Comparison of ENCODE assay signal across 15 cellular contexts in genomic region chr12:68580911-68581310, GRCh38. TPM values are rescaled to one million over a fixed set of nuclear protein-coding genes. Genes with fewer than 3 reads are reported as not detected.
DNase-seq lines count a peak whose midpoint lies in the region; ATAC-seq and TF ChIP-seq lines count a peak whose summit lies in the region.
"Had no signal": no experiment of that assay in that cellular context is flagged by ENCODE, and none has a peak within 500 bp of the region (broad histone marks: within the 10 kb centered on the region; RNA-seq: fewer than 3 reads in every experiment).

No MANE protein-coding gene starts in this region.

- TF ChIP-seq CTCF in AG10803 (conservative IDR thresholded peaks at IDR 0.05; ENCODE audit: low read length): no peak

- no peak overlapping the region for H2BK15ac ChIP-seq in mesenchymal stem cell (ENCODE audit: low read depth, poor library complexity, severe bottlenecking)

- no peak overlapping the region for H3K4ac ChIP-seq in mesenchymal stem cell (ENCODE audit: low read depth in 1 of 2, low read length in 2 of 2)

- no peak overlapping the region for H4K91ac ChIP-seq in mesenchymal stem cell (ENCODE audit: low read length)

- ATAC-seq in HG02870 (IDR thresholded peaks at IDR 0.05; ENCODE audit: unreplicated experiment): no peak
- ATAC-seq: GM12878 had no signal

- H2BK120ac ChIP-seq in mesenchymal stem cell (ENCODE audit: low read depth, low read length): no peak overlapping the region

- DNase-seq in AG10803 (ENCODE audit: low read depth) (peak; percentile 35), EH (ENCODE audit: low read depth) (peak; percentile 36), amniotic epithelial cell (ENCODE audit: low read depth) (peak; percentile 13), mesenchymal stem cell (peak; percentile 31), hippocampal formation (lab: John Stamatoyannopoulos, UW) (no peak), NK-92 (lab: John Stamatoyannopoulos, UW; ENCODE audit: unreplicated experiment) (no peak)
- DNase-seq: ACHN; AML-193; Caco-2; CD4-positive, alpha-beta T cell; EL; H9 had no signal

- no peak overlapping the region for H4K8ac ChIP-seq in mesenchymal stem cell (ENCODE audit: low read length)

- H3K18ac ChIP-seq in mesenchymal stem cell (ENCODE audit: low read depth in 1 of 2, low read length in 2 of 2): no peak overlapping the region

- no peak overlapping the region for H2BK12ac ChIP-seq in mesenchymal stem cell (ENCODE audit: low read length in 2 of 2)

- H3K4me2 ChIP-seq in mesenchymal stem cell (ENCODE audit: low read length, poor library complexity, severe bottlenecking): no peak overlapping the region

- H3K4me3 ChIP-seq in AG10803 (ENCODE audit: low read length) (no peak overlapping the region), mesenchymal stem cell (ENCODE audit: insufficient read depth in 1 of 2, low read depth in 1 of 2, low read length in 2 of 2) (no peak overlapping the region)
- H3K4me3 ChIP-seq: GM12878 had no signal

- WGBS in mesenchymal stem cell: no CpG with 5 or more reads among the region's 1 CpG

- H3K9ac ChIP-seq in mesenchymal stem cell (ENCODE audit: low read length): no peak overlapping the region

- H3K23ac ChIP-seq in mesenchymal stem cell (ENCODE audit: low read length in 2 of 2): no peak overlapping the region

- no peaks in the 10 kb centered on the region for H3K79me1 ChIP-seq in mesenchymal stem cell (replicated peaks; ENCODE audit: low read length, poor library complexity, severe bottlenecking)

- no peak overlapping the region for H2AFZ ChIP-seq in mesenchymal stem cell (ENCODE audit: low read depth, low read length)

- no peak overlapping the region for H3K27ac ChIP-seq in mesenchymal stem cell (ENCODE audit: low read length, poor library complexity, severe bottlenecking)
- H3K27ac ChIP-seq: C4-2B had no signal

- H2BK5ac ChIP-seq in mesenchymal stem cell (ENCODE audit: low read depth, low read length, poor library complexity, severe bottlenecking): no peak overlapping the region

- no peaks in the 10 kb centered on the region for H3K27me3 ChIP-seq in mesenchymal stem cell (ENCODE audit: control insufficient read depth in 1 of 2, insufficient read depth in 1 of 2, low read length in 2 of 2)

- no peaks in the 10 kb centered on the region for H3K9me3 ChIP-seq in mesenchymal stem cell (ENCODE audit: control insufficient read depth, low read length)
- H3K9me3 ChIP-seq: Caco-2 had no signal

- H3K36me3 ChIP-seq in mesenchymal stem cell (ENCODE audit: control insufficient read depth in 1 of 2, insufficient read depth in 2 of 2, low read depth in 1 of 2, low read length in 2 of 2): no peaks in the 10 kb centered on the region

- H3K14ac ChIP-seq in mesenchymal stem cell (ENCODE audit: low read length in 2 of 2): no peak overlapping the region

- H3K4me1 ChIP-seq in mesenchymal stem cell (ENCODE audit: control insufficient read depth, insufficient read depth, low read depth, low read length): no peaks in the 10 kb centered on the region
- H3K4me1 ChIP-seq: Caco-2 had no signal

- no peak overlapping the region for H2AK5ac ChIP-seq in mesenchymal stem cell (ENCODE audit: low read length, severe bottlenecking)

RNA-seq across cellular contexts. Expression of gene RAP1B, which starts 29.8 kb away (rescaled TPM):
- 219 TPM for polyA plus RNA-seq in mesenchymal stem cell (2013, experiment 1 of 2)
- 229 TPM for polyA plus RNA-seq in mesenchymal stem cell (2013, experiment 2 of 2)

Comparison
In these comparisons a context has a peak if more than half of its experiments do, and no peak if none do; other contexts are left out.
1. DNase-seq: peak in AG10803 (single experiment), EH (single experiment), amniotic epithelial cell (single experiment) and mesenchymal stem cell (single experiment); none in hippocampal formation (0 of 2) and NK-92 (single experiment).